ENCODE assay signal across 30 cellular contexts in genomic region chr16:17552351-17552750, GRCh38.
DNase-seq lines count a peak whose midpoint lies in the region; ATAC-seq and TF ChIP-seq lines count a peak whose summit lies in the region.
"Had no signal": no experiment of that assay in that cellular context is flagged by ENCODE, and none has a peak within 500 bp of the region (broad histone marks: within the 10 kb centered on the region; RNA-seq: fewer than 3 reads in every experiment).

No MANE protein-coding gene starts in this region.

- H4K8ac ChIP-seq in trophoblast cell (ENCODE audit: low read depth, low read length) = no peak overlapping the region

- H3K4me2 ChIP-seq in trophoblast cell (ENCODE audit: low read length) = no peak overlapping the region
- H3K4me2 ChIP-seq: PC-9 had no signal

- H3K4me3 ChIP-seq in RWPE2 (ENCODE audit: severe bottlenecking) (no peak overlapping the region), trophoblast cell (ENCODE audit: low read depth, low read length) (no peak overlapping the region), sigmoid colon (no peak overlapping the region), SJCRH30 (no peak overlapping the region), transverse colon (no peak overlapping the region)
- H3K4me3 ChIP-seq: GM12878, GM23248, K562, MG63, PC-9, SK-N-MC had no signal

- POLR2A ChIA-PET in MCF 10A (lab: Yijun Ruan, JAX) = no interaction called here

- H3K18ac ChIP-seq in trophoblast cell (ENCODE audit: low read length) = no peak overlapping the region

- H3K27ac ChIP-seq in RWPE2 (ENCODE audit: poor library complexity, severe bottlenecking) (peak overlapping the region; percentile 99), trophoblast cell (ENCODE audit: low read depth, low read length) (no peak overlapping the region), sigmoid colon (no peak overlapping the region), SJCRH30 (no peak overlapping the region), transverse colon (no peak overlapping the region)
- H3K27ac ChIP-seq: C4-2B, GM23248, PC-9, SK-N-MC had no signal

- H3K27me3 ChIP-seq in RWPE2 (ENCODE audit: insufficient read depth, poor library complexity, severe bottlenecking) = no peaks in the 10 kb centered on the region
- H3K27me3 ChIP-seq in trophoblast cell (ENCODE audit: insufficient read depth, low read length) = no peaks in the 10 kb centered on the region
- H3K27me3 ChIP-seq in sigmoid colon = no peaks in the 10 kb centered on the region
- H3K27me3 ChIP-seq in SJCRH30 = peaks cover 4% of the 10 kb centered on the region; the same call in 1 of the 2 replicates
- H3K27me3 ChIP-seq in transverse colon = no peaks in the 10 kb centered on the region
- H3K27me3 ChIP-seq: MG63 had no signal

- no peak overlapping the region for H3K4me3 Mint-ChIP-seq in MCF 10A (ENCODE audit: unreplicated experiment)
- H3K4me3 Mint-ChIP-seq: B cell; CD8-positive, alpha-beta T cell had no signal

- WGBS in trophoblast cell (ENCODE audit: extremely low coverage, insufficient coverage, insufficient read length) = no CpG with 5 or more reads among the region's 5 CpGs
- 89 to 91% methylated on average over 5 of the region's 5 CpGs for WGBS in sigmoid colon, 2 donors
- WGBS in transverse colon (ENCODE audit: low coverage in 1 of 2), 2 donors = 87 to 100% methylated on average over 1 to 5 of the region's 5 CpGs

- H3K79me2 ChIP-seq in trophoblast cell (ENCODE audit: control insufficient read depth, insufficient read depth, low read length, poor library complexity) = no peaks in the 10 kb centered on the region

- in situ Hi-C loops in transverse colon (cut with MboI; ENCODE audit: low pct_ligation_motif_present in 1 of 4, low pct_unique_long_range_greater_than_20kb in 1 of 4, low sequenced_read_pairs in 3 of 4) = no loop called here

- H3K14ac ChIP-seq in trophoblast cell (ENCODE audit: low read length) = no peak overlapping the region

- H3K36me3 ChIP-seq in RWPE2 (ENCODE audit: low read depth) = no peaks in the 10 kb centered on the region
- H3K36me3 ChIP-seq in trophoblast cell (ENCODE audit: control insufficient read depth in 1 of 2, insufficient read depth in 2 of 2, low read length in 2 of 2) = no peaks in the 10 kb centered on the region
- H3K36me3 ChIP-seq in sigmoid colon = no peaks in the 10 kb centered on the region
- H3K36me3 ChIP-seq in SJCRH30 = no peaks in the 10 kb centered on the region
- H3K36me3 ChIP-seq in transverse colon = no peaks in the 10 kb centered on the region
- H3K36me3 ChIP-seq: MG63 had no signal

- H3K27me3 Mint-ChIP-seq in MCF 10A (ENCODE audit: insufficient read depth, unreplicated experiment) = no peaks in the 10 kb centered on the region

- H2BK12ac ChIP-seq in trophoblast cell (ENCODE audit: low read length) = no peak overlapping the region

- H3K4me1 ChIP-seq in RWPE2 (ENCODE audit: insufficient read depth, poor library complexity, severe bottlenecking) = peaks cover 52% of the 10 kb centered on the region
- H3K4me1 ChIP-seq in trophoblast cell (ENCODE audit: control insufficient read depth in 1 of 2, insufficient read depth in 2 of 2, low read length in 2 of 2) = peaks cover 0 to 9% of the 10 kb centered on the region in 2 experiments
- H3K4me1 ChIP-seq in sigmoid colon = no peaks in the 10 kb centered on the region
- no peaks in the 10 kb centered on the region for H3K4me1 ChIP-seq in SJCRH30
- no peaks in the 10 kb centered on the region for H3K4me1 ChIP-seq in transverse colon

- no peak overlapping the region for H4K12ac ChIP-seq in trophoblast cell (ENCODE audit: low read depth, low read length)

- TF ChIP-seq EP300 in sigmoid colon (IDR thresholded peaks at IDR 0.05) = no peak
- TF ChIP-seq EP300 in transverse colon (IDR thresholded peaks at IDR 0.05; ENCODE audit: low read depth) = no peak

- H2AK5ac ChIP-seq in trophoblast cell (ENCODE audit: low read length) = no peak overlapping the region

- H3K9ac ChIP-seq in trophoblast cell (ENCODE audit: low read length) = no peak overlapping the region
- H3K9ac ChIP-seq: GM23248 had no signal

- peaks cover 48% of the 10 kb centered on the region for H3K9me3 Mint-ChIP-seq in MCF 10A (ENCODE audit: unreplicated experiment)
- H3K9me3 Mint-ChIP-seq: CD8-positive, alpha-beta T cell had no signal

- peak overlapping the region; percentile 57 for H4K91ac ChIP-seq in trophoblast cell (ENCODE audit: low read depth, low read length)

- TF ChIP-seq POLR2A in sigmoid colon (IDR thresholded peaks at IDR 0.05) = no peak
- no peak for TF ChIP-seq POLR2A in transverse colon (IDR thresholded peaks at IDR 0.05)

- CTCF ChIA-PET in MCF 10A (lab: Yijun Ruan, JAX) = no interaction called here

- no peak overlapping the region for H2BK5ac ChIP-seq in trophoblast cell (ENCODE audit: low read depth, low read length, poor library complexity)

- no peak overlapping the region for H3K4ac ChIP-seq in trophoblast cell (ENCODE audit: low read depth, low read length)

- H3K9me3 ChIP-seq in RWPE2 (ENCODE audit: severe bottlenecking) (no peaks in the 10 kb centered on the region), trophoblast cell (ENCODE audit: insufficient read depth, low read depth, low read length) (no peaks in the 10 kb centered on the region), sigmoid colon (no peaks in the 10 kb centered on the region), SJCRH30 (replicated peaks) (no peaks in the 10 kb centered on the region), transverse colon (no peaks in the 10 kb centered on the region)
- H3K9me3 ChIP-seq: Caco-2, MG63 had no signal

- H2AFZ ChIP-seq in trophoblast cell (ENCODE audit: insufficient read depth, low read length, poor library complexity) = no peak overlapping the region
- H2AFZ ChIP-seq: GM23248, PC-9 had no signal

- BruUV-seq in MCF 10A (replicated peaks; lab: Mats Ljungman, UMichigan) = no TSS peak

- H3K23ac ChIP-seq in trophoblast cell (ENCODE audit: low read length) = no peak overlapping the region

- DNase-seq in RWPE2 (ENCODE audit: low spot score) (peak; percentile 77), MCF 10A (ENCODE audit: unreplicated experiment) (peak; percentile 46), trophoblast cell (no peak), sigmoid colon (no peak), SJCRH30 (no peak), SHP77 treated with DMSO at 0.1 percent for 48 hours (lab: John Stamatoyannopoulos, UW) (no peak), transverse colon (no peak)
- DNase-seq: Caco-2; CD8-positive, alpha-beta T cell; DMS79; GDM1; H7; Kasumi-1; MG63; NCI-H1105 treated with DMSO at 0.1 percent for 48 hours; NCI-H146; NCI-H2029; NCI-H226; NCI-H510A; NCI-H774; PC-9; SHP77 had no signal

- intact Hi-C loops in MCF 10A (cut with micrococcal nuclease) = no loop called here
- intact Hi-C loops in sigmoid colon (cut with DNase I) = no loop called here
- intact Hi-C loops in transverse colon (cut with DNase I; ENCODE audit: low total_unique reads) = no loop called here

- ATAC-seq in RWPE2 (ENCODE audit: low read depth) = peak; percentile 77
- peak; percentile 37 for ATAC-seq in esophagus mucosa
- ATAC-seq: CD8-positive, alpha-beta T cell; GM12878; HepG2; K562 had no signal

- H2BK120ac ChIP-seq in trophoblast cell (ENCODE audit: insufficient read depth, low read length, poor library complexity) = no peak overlapping the region

- no peak overlapping the region for H3K27ac Mint-ChIP-seq in MCF 10A (ENCODE audit: low read depth, unreplicated experiment)
- H3K27ac Mint-ChIP-seq: B cell; CD8-positive, alpha-beta T cell had no signal

- H3K4me1 Mint-ChIP-seq in MCF 10A (ENCODE audit: insufficient read depth, unreplicated experiment) = no peaks in the 10 kb centered on the region
- H3K4me1 Mint-ChIP-seq: B cell had no signal

- no peaks in the 10 kb centered on the region for H3K36me3 Mint-ChIP-seq in MCF 10A (ENCODE audit: insufficient read depth, unreplicated experiment)
- H3K36me3 Mint-ChIP-seq: CD8-positive, alpha-beta T cell had no signal

- TF ChIP-seq CTCF in RWPE2 (IDR thresholded peaks at IDR 0.05; ENCODE audit: poor library complexity, severe bottlenecking) = no peak
- TF ChIP-seq CTCF in MCF 10A (IDR thresholded peaks at IDR 0.05; ENCODE audit: unreplicated experiment) = no peak
- no peak for TF ChIP-seq CTCF in sigmoid colon (IDR thresholded peaks at IDR 0.05)
- no peak for TF ChIP-seq CTCF in transverse colon (IDR thresholded peaks at IDR 0.05)

- peaks cover 2% of the 10 kb centered on the region for H3K79me1 ChIP-seq in trophoblast cell (ENCODE audit: low read length)

Comparison
In these comparisons a context has a peak if more than half of its experiments do, and no peak if none do; other contexts are left out.
1. DNase-seq: peak in RWPE2 (single experiment) and MCF 10A (single experiment); none in trophoblast cell (0 of 2), sigmoid colon (single experiment), SJCRH30 (0 of 2), SHP77 treated with DMSO at 0.1 percent for 48 hours (single experiment) and transverse colon (single experiment).